In genomic region chr17:37067555-37068111, GRCh38 we compare ENCODE assay signal across 9 cellular contexts.
DNase-seq lines count a peak whose midpoint lies in the region; ATAC-seq and TF ChIP-seq lines count a peak whose summit lies in the region.
"Had no signal": no experiment of that assay in that cellular context is flagged by ENCODE, and none has a peak within 500 bp of the region (broad histone marks: within the 10 kb centered on the region; RNA-seq: fewer than 3 reads in every experiment).

No MANE protein-coding gene starts in this region.

- H3K36me3 Mint-ChIP-seq in nephron progenitor cell (ENCODE audit: low read depth) = peaks cover 6% of the 10 kb centered on the region

- H3K9me3 Mint-ChIP-seq in nephron progenitor cell = peaks cover 5% of the 10 kb centered on the region

- peaks cover 46% of the 10 kb centered on the region for H3K27me3 Mint-ChIP-seq in nephron progenitor cell (ENCODE audit: low read depth, poor library complexity)

- TF ChIP-seq CTCF in epithelial cell of esophagus (IDR thresholded peaks at IDR 0.05; ENCODE audit: insufficient read depth, low read depth, low read length, missing control alignments) (no peak), nephron progenitor cell (IDR thresholded peaks at IDR 0.05) (no peak)

- peak; percentile 84 for DNase-seq in DMS53 (lab: John Stamatoyannopoulos, UW)
- DNase-seq in NCI-H69 (lab: John Stamatoyannopoulos, UW) = peak; percentile 17
- peak; percentile 86 for DNase-seq in epithelial cell of esophagus (ENCODE audit: low read depth)
- no peak for DNase-seq in nephron progenitor cell
- DNase-seq in HuH-7.5 (ENCODE audit: low spot score) = no peak
- DNase-seq in DMS153 treated with DMSO at 0.1 percent for 48 hours (lab: John Stamatoyannopoulos, UW; ENCODE audit: unreplicated experiment) = no peak
- no peak for DNase-seq in CD1c-positive myeloid dendritic cell (ENCODE audit: extremely low spot score)
- DNase-seq: activated CD4-positive, alpha-beta T cell treated with anti-CD3 and anti-CD28 coated beads for 1 hour had no signal

- H3K4me3 ChIP-seq in epithelial cell of esophagus (ENCODE audit: low read length) = no peak overlapping the region

- peaks cover 56% of the 10 kb centered on the region for H3K4me1 Mint-ChIP-seq in nephron progenitor cell

- H3K4me3 Mint-ChIP-seq in nephron progenitor cell = peak overlapping the region; percentile 43

- no peak overlapping the region for H3K27ac Mint-ChIP-seq in nephron progenitor cell

- ATAC-seq in HG02973 (IDR thresholded peaks at IDR 0.05; ENCODE audit: unreplicated experiment) = no peak

Comparison
In these comparisons a context has a peak if more than half of its experiments do, and no peak if none do; other contexts are left out.
1. DNase-seq: peak in DMS53 (single experiment), NCI-H69 (single experiment) and epithelial cell of esophagus (single experiment); none in nephron progenitor cell (single experiment), HuH-7.5 (single experiment), DMS153 treated with DMSO at 0.1 percent for 48 hours (single experiment) and CD1c-positive myeloid dendritic cell (single experiment).